Comparison of ENCODE assay signal across 8 cellular contexts in the genomic region with DNA sequence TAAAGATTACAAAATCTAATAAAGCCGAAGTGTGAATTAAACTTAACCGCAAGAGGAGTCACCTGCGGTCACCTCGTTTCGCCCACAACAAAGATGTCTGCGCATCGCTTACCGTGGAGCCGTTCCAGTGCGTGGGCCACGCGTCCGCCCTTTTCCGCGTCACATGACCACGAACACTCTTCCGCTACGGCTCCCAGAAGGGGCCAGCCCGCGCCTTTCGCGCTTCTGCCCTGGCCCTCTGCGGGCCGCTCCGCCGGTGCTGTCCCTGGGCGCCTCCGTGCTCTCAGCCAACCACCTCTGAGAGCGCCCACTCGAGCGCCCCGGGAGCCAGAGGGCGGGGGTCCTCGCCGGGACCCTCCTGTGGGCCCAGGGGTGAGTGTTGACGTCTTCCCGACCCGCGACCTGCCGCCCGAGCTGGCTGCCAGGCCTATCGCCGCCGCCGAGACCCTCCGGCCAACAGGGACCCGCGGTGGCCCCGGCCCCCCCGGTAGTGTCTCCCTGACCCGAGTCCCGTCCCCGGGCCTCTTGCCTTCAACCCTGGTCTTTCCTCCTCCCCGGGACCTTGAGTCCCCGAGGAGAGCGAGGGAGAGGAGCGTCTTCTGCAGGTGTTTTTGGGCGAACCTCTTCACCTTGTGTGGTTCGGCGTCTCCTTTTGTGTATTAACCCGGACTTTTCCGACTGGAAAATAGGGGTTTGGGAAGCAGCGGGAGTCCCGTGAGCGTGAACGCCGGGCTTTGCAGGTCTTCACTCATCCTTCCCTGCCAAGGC. TPM values are rescaled to one million over a fixed set of nuclear protein-coding genes. Genes with fewer than 3 reads are reported as not detected.
A peak's percentile ranks its signal among the peaks of the same experiment; 100 is the strongest.
DNase-seq lines count a peak whose midpoint lies in the region; ATAC-seq and TF ChIP-seq lines count a peak whose summit lies in the region.

A gene with protein sequence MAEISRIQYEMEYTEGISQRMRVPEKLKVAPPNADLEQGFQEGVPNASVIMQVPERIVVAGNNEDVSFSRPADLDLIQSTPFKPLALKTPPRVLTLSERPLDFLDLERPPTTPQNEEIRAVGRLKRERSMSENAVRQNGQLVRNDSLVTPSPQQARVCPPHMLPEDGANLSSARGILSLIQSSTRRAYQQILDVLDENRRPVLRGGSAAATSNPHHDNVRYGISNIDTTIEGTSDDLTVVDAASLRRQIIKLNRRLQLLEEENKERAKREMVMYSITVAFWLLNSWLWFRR (plus strand): TSS at position 196 of the 768 bp plus-strand sequence. CDS start 5,415 bp downstream, outside the sequence.

- TF ChIP-seq POLR2A in tibial nerve (IDR thresholded peaks at IDR 0.05), result peak in 1 of 2 donors; percentile 71

- H2AFZ ChIP-seq in parathyroid adenoma, result peak within 1 kb of the TSS; percentile 98

- H3K79me2 ChIP-seq in parathyroid adenoma, result peaks cover 23% of the 10 kb centered on the region

- H3K9ac ChIP-seq in adipocyte (ENCODE audit: low read length) (peak within 1 kb of the TSS; percentile 93), parathyroid adenoma (peak within 1 kb of the TSS; percentile 79)

- DNase-seq in NCI-H1417 treated with DMSO at 0.1 percent for 48 hours (lab: John Stamatoyannopoulos, UW), result peak; percentile 48
- DNase-seq in T follicular helper cell (ENCODE audit: low read depth), result peak; percentile 93
- DNase-seq in adipocyte (ENCODE audit: low read depth), result peak; percentile 97
- peak; percentile 94 to 96 for DNase-seq in cardiac muscle cell (ENCODE audit: low read depth in 1 of 2, low spot score in 1 of 2)
- peak; percentile 84 to 89 for DNase-seq in tibial nerve (ENCODE audit: low spot score in 2 of 2)

- peak within 1 kb of the TSS; percentile 93 for H3K27ac ChIP-seq in cardiac muscle cell
- H3K27ac ChIP-seq in parathyroid adenoma, result peak within 1 kb of the TSS; percentile 79
- H3K27ac ChIP-seq in tibial nerve, result peak within 1 kb of the TSS; percentile 75 to 95 (median 90)

- H3K4me3 ChIP-seq in GM12875 (ENCODE audit: low read depth, low read length) (peak within 1 kb of the TSS; percentile 88), adipocyte (ENCODE audit: low read length) (peak within 1 kb of the TSS; percentile 95), cardiac muscle cell (peak within 1 kb of the TSS; percentile 64), parathyroid adenoma (ENCODE audit: low read depth, low read length) (peak within 1 kb of the TSS; percentile 95), tibial nerve (peak within 1 kb of the TSS; percentile 80 to 98 (median 94))

- 1% methylated on average over 37 to 53 of the region's 67 CpGs for WGBS in tibial nerve, 2 donors

- H3K27me3 ChIP-seq in adipocyte (replicated peaks; ENCODE audit: control insufficient read depth, insufficient read depth, low read length) (no peaks in the 10 kb centered on the region), cardiac muscle cell (no peaks in the 10 kb centered on the region), parathyroid adenoma (ENCODE audit: control insufficient read depth, insufficient read depth, low read length) (no peaks in the 10 kb centered on the region), tibial nerve (no peaks in the 10 kb centered on the region)

- H3K4me2 ChIP-seq in parathyroid adenoma (ENCODE audit: low read length), result peak within 1 kb of the TSS; percentile 42

- no peaks in the 10 kb centered on the region for H3K9me3 ChIP-seq in adipocyte (ENCODE audit: control insufficient read depth, low read length)
- no peaks in the 10 kb centered on the region for H3K9me3 ChIP-seq in cardiac muscle cell (ENCODE audit: low read depth)
- H3K9me3 ChIP-seq in parathyroid adenoma (ENCODE audit: control insufficient read depth, low read length), result no peaks in the 10 kb centered on the region
- no peaks in the 10 kb centered on the region for H3K9me3 ChIP-seq in tibial nerve

- TF ChIP-seq CTCF in GM12875 (IDR thresholded peaks at IDR 0.05; ENCODE audit: borderline replicate concordance, insufficient read depth, low read depth, low read length) (peak; percentile 47; the same call in 1 of the 2 replicates), cardiac muscle cell (IDR thresholded peaks at IDR 0.05; ENCODE audit: low read depth, low read length) (peak; percentile 17), parathyroid adenoma (IDR thresholded peaks at IDR 0.05) (peak; percentile 33), tibial nerve (IDR thresholded peaks at IDR 0.05) (peak in 2 of 5 experiments; percentile 10 to 53)

- TF ChIP-seq EP300 in tibial nerve (IDR thresholded peaks at IDR 0.05), result peak; percentile 85 to 98

- peak; percentile 96 for ATAC-seq in HG02798 (IDR thresholded peaks at IDR 0.05; ENCODE audit: poor library complexity, unreplicated experiment)

- H3K36me3 ChIP-seq in adipocyte (ENCODE audit: control insufficient read depth, insufficient read depth, low read length, severe bottlenecking) (no peaks in the 10 kb centered on the region), cardiac muscle cell (no peaks in the 10 kb centered on the region), parathyroid adenoma (ENCODE audit: control insufficient read depth, insufficient read depth, low read length) (no peaks in the 10 kb centered on the region), tibial nerve (peaks cover 0 to 8% (median 0%) of the 10 kb centered on the region in 3 donors)

- peaks cover 25% of the 10 kb centered on the region for H3K4me1 ChIP-seq in adipocyte (ENCODE audit: control insufficient read depth, insufficient read depth, low read length)
- peaks cover 8% of the 10 kb centered on the region for H3K4me1 ChIP-seq in cardiac muscle cell (ENCODE audit: low read depth)
- H3K4me1 ChIP-seq in parathyroid adenoma, result peaks cover 8% of the 10 kb centered on the region
- peaks cover 0 to 28% (median 9%) of the 10 kb centered on the region in 4 donors for H3K4me1 ChIP-seq in tibial nerve

RNA-seq across cellular contexts. Expression of the gene that starts here (rescaled TPM):
- total RNA-seq in cardiac muscle cell (109 and 144 TPM in 2 replicates), tibial nerve (100 to 1,000 TPM in 3 of 4 donors, 10 to 100 TPM in 1; 98.1 to 124 (median 103) TPM)
- polyA plus RNA-seq in cardiac muscle cell, result 125 and 133 TPM in 2 replicates

Comparison
In these comparisons a context has a peak if more than half of its experiments do, and no peak if none do; other contexts are left out.
1. Peak in every context shown above with its lines: DNase-seq, ATAC-seq, H3K4me3 ChIP-seq and H3K27ac ChIP-seq.